12 cellular contexts compared by ENCODE assay signal in genomic region chr3:13493867-13494441, GRCh38. TPM values are rescaled to one million over a fixed set of nuclear protein-coding genes. Genes with fewer than 3 reads are reported as not detected.
"Had no signal": no experiment of that assay in that cellular context is flagged by ENCODE, and none has a peak within 500 bp of the region (broad histone marks: within the 10 kb centered on the region; RNA-seq: fewer than 3 reads in every experiment).

No MANE protein-coding gene starts in this region.

- H3K4me3 ChIP-seq: pancreas had no signal

- H3K36me3 Mint-ChIP-seq: stimulated activated naive B cell treated with anti-CD40 and anti-IgM and Interleukin-4, amounts not matched to agents 10 μg/mL and 1 μg/mL and 100 μg/mL, for 72 hours had no signal

- H3K9me3 ChIP-seq: pancreas had no signal

- H3K4me1 ChIP-seq: pancreas had no signal

- DNase-seq: activated CD8-positive, alpha-beta memory T cell treated with anti-CD3 and anti-CD28 coated beads, Interleukin-2, amount 50 U/mL, for 4 hours; activated T-cell treated with anti-CD3 and anti-CD28 coated beads, Interleukin-2, amount 50 U/mL, for 72 hours; cortex of kidney; effector memory CD4-positive, alpha-beta T cell; small intestine; stimulated activated naive B cell treated with anti-CD40 and anti-IgM and Interleukin-4, amounts not matched to agents 10 μg/mL and 1 μg/mL and 100 μg/mL, for 72 hours; T-helper 9 cell had no signal

- H3K4me3 Mint-ChIP-seq: activated CD4-positive, alpha-beta memory T cell treated with anti-CD3 and anti-CD28 coated beads, Interleukin-2, amount 10 ng/mL, durations not matched to agents 7 days and 5 days; activated naive CD8-positive, alpha-beta T cell treated with anti-CD3 and anti-CD28 coated beads, Interleukin-2, amount 50 U/mL, for 24 hours; activated T-cell treated with anti-CD3 and anti-CD28 coated beads, Interleukin-2, amount 50 U/mL, for 72 hours; memory B cell; stimulated activated naive B cell treated with anti-CD40 and anti-IgM and Interleukin-4, amounts not matched to agents 10 μg/mL and 1 μg/mL and 100 μg/mL, for 72 hours had no signal

- H3K27me3 Mint-ChIP-seq: activated CD4-positive, alpha-beta memory T cell treated with anti-CD3 and anti-CD28 coated beads, Interleukin-2, amount 10 ng/mL, durations not matched to agents 7 days and 5 days; activated naive CD8-positive, alpha-beta T cell treated with anti-CD3 and anti-CD28 coated beads, Interleukin-2, amount 50 U/mL, for 24 hours; memory B cell had no signal

- H3K27ac ChIP-seq: pancreas, VCaP had no signal

- H3K27ac Mint-ChIP-seq: activated CD4-positive, alpha-beta memory T cell treated with anti-CD3 and anti-CD28 coated beads, Interleukin-2, amount 10 ng/mL, durations not matched to agents 7 days and 5 days; activated naive CD8-positive, alpha-beta T cell treated with anti-CD3 and anti-CD28 coated beads, Interleukin-2, amount 50 U/mL, for 24 hours; activated T-cell treated with anti-CD3 and anti-CD28 coated beads, Interleukin-2, amount 50 U/mL, for 72 hours; memory B cell; stimulated activated naive B cell treated with anti-CD40 and anti-IgM and Interleukin-4, amounts not matched to agents 10 μg/mL and 1 μg/mL and 100 μg/mL, for 72 hours had no signal

- H3K27me3 ChIP-seq: pancreas had no signal

- ATAC-seq: activated naive CD8-positive, alpha-beta T cell treated with anti-CD3 and anti-CD28 coated beads, Interleukin-2, amount 50 U/mL, for 24 hours had no signal

- H3K9me3 Mint-ChIP-seq: activated CD4-positive, alpha-beta memory T cell treated with anti-CD3 and anti-CD28 coated beads, Interleukin-2, amount 10 ng/mL, durations not matched to agents 7 days and 5 days; activated naive CD8-positive, alpha-beta T cell treated with anti-CD3 and anti-CD28 coated beads, Interleukin-2, amount 50 U/mL, for 24 hours; activated T-cell treated with anti-CD3 and anti-CD28 coated beads, Interleukin-2, amount 50 U/mL, for 72 hours; memory B cell; stimulated activated naive B cell treated with anti-CD40 and anti-IgM and Interleukin-4, amounts not matched to agents 10 μg/mL and 1 μg/mL and 100 μg/mL, for 72 hours had no signal

RNA-seq across cellular contexts. Expression of gene FBLN2, which starts 55.0 kb away (rescaled TPM):
- total RNA-seq: activated CD4-positive, alpha-beta memory T cell treated with anti-CD3 and anti-CD28 coated beads, Interleukin-2, amount 10 ng/mL, durations not matched to agents 7 days and 5 days had no signal
